ENCODE assay signal across 28 cellular contexts in the genomic region with DNA sequence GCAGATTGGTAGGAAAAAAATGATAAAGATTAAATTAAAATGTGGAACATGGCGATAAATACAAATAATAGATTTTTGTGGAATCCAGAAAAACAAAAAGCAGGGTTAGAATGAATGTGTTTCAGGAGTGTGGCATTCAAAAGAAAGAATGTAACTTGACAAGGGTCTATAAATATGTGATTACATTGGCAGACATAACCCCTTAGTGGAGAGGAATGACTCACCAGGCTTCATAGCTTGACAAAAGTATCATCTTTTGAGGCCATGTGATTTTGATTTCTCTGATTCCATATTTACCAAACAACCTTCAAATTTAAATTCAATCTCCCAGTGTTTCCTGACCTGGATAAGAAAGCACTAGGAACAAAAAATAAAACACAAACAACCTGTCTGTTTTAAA. TPM values are rescaled to one million over a fixed set of nuclear protein-coding genes. Genes with fewer than 3 reads are reported as not detected.
A peak's percentile ranks its signal among the peaks of the same experiment; 100 is the strongest.
DNase-seq lines count a peak whose midpoint lies in the region; ATAC-seq and TF ChIP-seq lines count a peak whose summit lies in the region.
"Had no signal": no experiment of that assay in that cellular context is flagged by ENCODE, and none has a peak within 500 bp of the region (broad histone marks: within the 10 kb centered on the region; RNA-seq: fewer than 3 reads in every experiment).

No MANE protein-coding gene starts in this region.

- peak overlapping the region; percentile 23 for H3K27ac Mint-ChIP-seq in chondrocyte (ENCODE audit: unreplicated experiment)
- H3K27ac Mint-ChIP-seq: naive thymus-derived CD8-positive, alpha-beta T cell; T-helper 17 cell had no signal

- no peak for ATAC-seq in GM21423 (IDR thresholded peaks at IDR 0.05; ENCODE audit: unreplicated experiment)
- ATAC-seq: A549; left cardiac atrium; naive thymus-derived CD8-positive, alpha-beta T cell; T-helper 17 cell had no signal

- H3K9me3 ChIP-seq in skeletal muscle satellite cell (replicated peaks; ENCODE audit: low read length): no peaks in the 10 kb centered on the region
- peaks cover 2% of the 10 kb centered on the region for H3K9me3 ChIP-seq in MG63

- H3K36me3 ChIP-seq in skeletal muscle satellite cell (ENCODE audit: insufficient read depth, low read length) (no peaks in the 10 kb centered on the region), MG63 (no peaks in the 10 kb centered on the region)
- H3K36me3 ChIP-seq: right atrium auricular region had no signal

- peaks cover 5% of the 10 kb centered on the region for H3K9me3 Mint-ChIP-seq in chondrocyte (ENCODE audit: low read depth)

- DNase-seq in NCI-H345 (lab: John Stamatoyannopoulos, UW) (peak; percentile 42), NCI-H345 treated with DMSO at 0.1 percent for 48 hours (lab: John Stamatoyannopoulos, UW; ENCODE audit: unreplicated experiment) (no peak), LHCN-M2 (ENCODE audit: low read depth) (peak; percentile 54), chondrocyte (ENCODE audit: low spot score) (no peak), MG63 (no peak), G401 (ENCODE audit: low spot score) (no peak)
- DNase-seq: activated CD4-positive, alpha-beta T cell treated with anti-CD3 and anti-CD28 coated beads, Interleukin-2, amount 50 U/mL, for 48 hours; activated gamma-delta T cell; central memory CD4-positive, alpha-beta T cell; DMS153; Karpas-422; left cardiac atrium; mesenchymal stem cell; naive thymus-derived CD8-positive, alpha-beta T cell; NCI-H1092; NCI-H2227 treated with DMSO at 0.1 percent for 48 hours; NK-92 treated with Interleukin-12 subunit alpha and Interleukin-12 subunit beta, amount 100 ng/mL, for 24 hours; T-helper 17 cell had no signal

- H3K4me2 ChIP-seq in skeletal muscle satellite cell (ENCODE audit: low read length): peak overlapping the region; percentile 35
- H3K4me2 ChIP-seq: A549 had no signal

- no peak overlapping the region for H3K9ac ChIP-seq in skeletal muscle satellite cell (ENCODE audit: low read depth, low read length)

- H3K4me1 ChIP-seq in skeletal muscle satellite cell (ENCODE audit: control insufficient read depth, insufficient read depth, low read length): peaks cover 21% of the 10 kb centered on the region
- H3K4me1 ChIP-seq: A549, right atrium auricular region had no signal

- no peak for TF ChIP-seq CTCF in chondrocyte (IDR thresholded peaks at IDR 0.05)

- no peak overlapping the region for H3K4me3 ChIP-seq in skeletal muscle satellite cell (ENCODE audit: low read length)
- no peak overlapping the region for H3K4me3 ChIP-seq in MG63
- H3K4me3 ChIP-seq: A549, right atrium auricular region had no signal

- H3K4me3 Mint-ChIP-seq in chondrocyte (ENCODE audit: unreplicated experiment): no peak overlapping the region
- H3K4me3 Mint-ChIP-seq: naive thymus-derived CD8-positive, alpha-beta T cell; T-helper 17 cell had no signal

- H3K27me3 ChIP-seq in skeletal muscle satellite cell (ENCODE audit: control insufficient read depth, insufficient read depth, low read length) (no peaks in the 10 kb centered on the region), MG63 (no peaks in the 10 kb centered on the region)
- H3K27me3 ChIP-seq: right atrium auricular region had no signal

- peaks cover 16% of the 10 kb centered on the region for H3K4me1 Mint-ChIP-seq in chondrocyte (ENCODE audit: low read depth)
- H3K4me1 Mint-ChIP-seq: naive thymus-derived CD8-positive, alpha-beta T cell; T-helper 17 cell had no signal

- in situ Hi-C loops in G401 (cut with HindIII; ENCODE audit: low sequenced_read_pairs): no loop called here

- no peaks in the 10 kb centered on the region for H3K27me3 Mint-ChIP-seq in chondrocyte (ENCODE audit: low read depth)
- H3K27me3 Mint-ChIP-seq: naive thymus-derived CD8-positive, alpha-beta T cell; T-helper 17 cell had no signal

- no peaks in the 10 kb centered on the region for H3K36me3 Mint-ChIP-seq in chondrocyte (ENCODE audit: low read depth)

RNA-seq across cellular contexts. Expression of a gene that starts 24.4 kb away (rescaled TPM):
- 78.8 and 84.2 TPM in 2 replicates for total RNA-seq in LHCN-M2 (2014; rRNA removed)
- polyA plus RNA-seq in LHCN-M2 (2012): 110 TPM
- total RNA-seq in chondrocyte: 17.9 to 45.6 TPM (median 23.9 TPM) in 3 replicates
- 253 and 258 TPM in 2 replicates for total RNA-seq in skeletal muscle satellite cell (2012; rRNA removed)
- 99.0 and 196 TPM in 2 replicates for total RNA-seq in MG63 (2014; rRNA removed; shearing (Covaris generic); ENCODE audit: low replicate concordance)
- total RNA-seq in G401 (2014; rRNA removed; shearing (Covaris generic)): not detected in 2 replicates
- total RNA-seq: naive thymus-derived CD8-positive, alpha-beta T cell had no signal

RNA-seq across cellular contexts. Expression of a gene that starts 45.5 kb away (rescaled TPM):
- total RNA-seq in LHCN-M2 (2014; rRNA removed) (not detected in 2 replicates), chondrocyte (not detected in 3 replicates)
- not detected for polyA plus RNA-seq in LHCN-M2 (2012)
- total RNA-seq in skeletal muscle satellite cell (2012; rRNA removed): not detected in 2 replicates
- total RNA-seq in MG63 (2014; rRNA removed; shearing (Covaris generic); ENCODE audit: low replicate concordance): not detected in 2 replicates
- not detected in 2 replicates for total RNA-seq in G401 (2014; rRNA removed; shearing (Covaris generic))
- total RNA-seq: HT1080; left cardiac atrium; naive thymus-derived CD8-positive, alpha-beta T cell; osteocyte; right atrium auricular region; SK-MEL-5; T-helper 17 cell; urinary bladder had no signal
- polyA plus RNA-seq: A549; adipose tissue; esophagus; naive thymus-derived CD8-positive, alpha-beta T cell; urinary bladder had no signal

Comparison
In these comparisons a context has a peak if more than half of its experiments do, and no peak if none do; other contexts are left out.
1. DNase-seq: peak in NCI-H345 (single experiment) and LHCN-M2 (single experiment); none in NCI-H345 treated with DMSO at 0.1 percent for 48 hours (single experiment), chondrocyte (single experiment), MG63 (single experiment) and G401 (single experiment).
2. RNA of a gene that starts 24.4 kb away (total RNA-seq): 99.0 to 196 TPM in MG63, 78.8 to 84.2 TPM in LHCN-M2 and 17.9 to 45.6 TPM in chondrocyte; not detected in G401; every median in the first group is over 10 times any median in the second.